In the genomic region with DNA sequence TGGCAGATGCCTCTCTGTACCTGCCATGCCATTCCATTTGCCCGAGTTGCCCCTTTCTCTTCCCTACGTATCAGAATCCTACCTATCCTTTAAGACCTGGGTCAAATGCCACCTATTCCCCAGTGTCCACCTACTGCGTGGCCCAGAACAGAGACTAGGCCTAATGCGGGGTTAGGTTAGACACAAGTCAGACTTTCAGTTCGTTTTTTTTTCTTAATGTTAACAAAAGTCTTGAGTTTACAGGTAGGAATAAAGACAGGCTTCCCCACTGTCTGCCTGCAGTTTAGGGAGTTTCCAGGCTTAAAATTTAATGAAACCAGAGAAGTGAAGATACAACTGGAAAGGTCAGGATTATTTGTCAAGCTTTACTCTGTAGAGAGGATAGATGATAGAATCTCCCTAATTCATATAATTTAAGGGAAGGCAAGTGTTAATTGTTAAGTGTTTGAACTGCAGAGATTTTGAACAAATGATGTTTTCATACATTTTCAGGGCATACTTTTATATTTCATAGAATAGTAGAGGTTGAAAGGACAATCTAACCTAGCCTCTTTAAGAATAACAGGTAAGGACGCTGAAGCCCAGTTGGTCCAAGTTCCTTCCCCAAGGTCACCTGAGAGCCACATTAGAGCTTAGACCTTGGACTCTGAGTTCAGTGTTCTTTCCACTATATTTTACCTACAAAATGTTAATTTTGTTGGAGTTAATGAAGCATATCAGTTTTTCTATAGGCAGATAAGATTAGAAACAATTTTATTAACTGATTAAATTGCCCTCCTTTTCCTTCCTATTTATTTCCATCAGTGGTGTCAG, we compare ENCODE assay signal across 17 cellular contexts. TPM values are rescaled to one million over a fixed set of nuclear protein-coding genes. Genes with fewer than 3 reads are reported as not detected.
DNase-seq lines count a peak whose midpoint lies in the region; ATAC-seq, FAIRE-seq and TF ChIP-seq lines count a peak whose summit lies in the region.
"Had no signal": no experiment of that assay in that cellular context is flagged by ENCODE, and none has a peak within 500 bp of the region (broad histone marks: within the 10 kb centered on the region; RNA-seq: fewer than 3 reads in every experiment).

No MANE protein-coding gene starts in this region.

- peak; percentile 63 for ATAC-seq in GM19463 (IDR thresholded peaks at IDR 0.05; ENCODE audit: unreplicated experiment)
- peak; percentile 18; the same call in 1 of the 3 replicates for ATAC-seq in GM12878
- ATAC-seq in stimulated activated memory B cell treated with anti-CD40 and anti-IgM and Interleukin-4, amounts not matched to agents 10 μg/mL and 1 μg/mL and 100 μg/mL, for 72 hours, result peak; percentile 12
- no peak for ATAC-seq in upper lobe of left lung (ENCODE audit: low FRiP score in 2 of 2)
- no peak for ATAC-seq in GM19467 (IDR thresholded peaks at IDR 0.05; ENCODE audit: unreplicated experiment)

- H3K9me3 Mint-ChIP-seq in neural crest cell, result peaks cover 5% of the 10 kb centered on the region
- H3K9me3 Mint-ChIP-seq in stimulated activated memory B cell treated with anti-CD40 and anti-IgM and Interleukin-4, amounts not matched to agents 10 μg/mL and 1 μg/mL and 100 μg/mL, for 72 hours, result peaks cover 4% of the 10 kb centered on the region

- H3K79me2 ChIP-seq in GM12878 (ENCODE audit: control insufficient read depth, insufficient read depth, low read length), result no peaks in the 10 kb centered on the region

- no peak for TF ChIP-seq RAD21 in GM12878 (IDR thresholded peaks at IDR 0.05; ENCODE audit: insufficient read depth, low read depth, low read length)

- H3K27ac ChIP-seq in GM12878 (ENCODE audit: control insufficient read depth, insufficient read depth) (no peak overlapping the region), upper lobe of left lung (no peak overlapping the region)

- H3K9ac ChIP-seq in GM12878 (ENCODE audit: control insufficient read depth, insufficient read depth, low read length), result no peak overlapping the region

- H3K36me3 Mint-ChIP-seq in neural crest cell (ENCODE audit: low read depth), result peaks cover 3% of the 10 kb centered on the region
- no peaks in the 10 kb centered on the region for H3K36me3 Mint-ChIP-seq in stimulated activated memory B cell treated with anti-CD40 and anti-IgM and Interleukin-4, amounts not matched to agents 10 μg/mL and 1 μg/mL and 100 μg/mL, for 72 hours

- intact Hi-C loops in GM12878 (cut with micrococcal nuclease; ENCODE audit: unreplicated experiment), result no loop called here

- no peak overlapping the region for H2AFZ ChIP-seq in GM12878 (ENCODE audit: control insufficient read depth, low read depth, low read length)

- H3K4me3 Mint-ChIP-seq in neural crest cell, result no peak overlapping the region
- H3K4me3 Mint-ChIP-seq in stimulated activated memory B cell treated with anti-CD40 and anti-IgM and Interleukin-4, amounts not matched to agents 10 μg/mL and 1 μg/mL and 100 μg/mL, for 72 hours, result no peak overlapping the region
- H3K4me3 Mint-ChIP-seq: B cell; CD4-positive, alpha-beta memory T cell; HFFc6 had no signal

- H3K27me3 ChIP-seq in GM12878 (replicated peaks in 1 of 2; ENCODE audit: control insufficient read depth in 2 of 2, insufficient read depth in 2 of 2, low read length in 1 of 2) (no peaks in the 10 kb centered on the region), upper lobe of left lung (no peaks in the 10 kb centered on the region)

- in situ Hi-C loops in GM12878 (cut with MboI), result no loop called here

- peak overlapping the region; percentile 86 for H3K27ac Mint-ChIP-seq in neural crest cell (ENCODE audit: unreplicated experiment)
- H3K27ac Mint-ChIP-seq in stimulated activated memory B cell treated with anti-CD40 and anti-IgM and Interleukin-4, amounts not matched to agents 10 μg/mL and 1 μg/mL and 100 μg/mL, for 72 hours, result no peak overlapping the region
- H3K27ac Mint-ChIP-seq: B cell, HFFc6 had no signal

- BruUV-seq in GM12878 (replicated peaks; lab: Mats Ljungman, UMichigan), result no TSS peak

- H3K4me3 ChIP-seq in GM12878, result no peak overlapping the region
- H3K4me3 ChIP-seq in upper lobe of left lung, result no peak overlapping the region

- RAD21 ChIA-PET in GM12878 (lab: Charles Lee; ENCODE audit: unreplicated experiment), result no interaction called here

- WGBS in GM12878 (ENCODE audit: insufficient coverage, insufficient replicate concordance, low lambda C conversion rate, missing lambda C conversion rate), result 47% methylated on average over 6 of the region's 6 CpGs
- WGBS in upper lobe of left lung, 2 donors, result 94 to 95% methylated on average over 6 of the region's 6 CpGs

- H3K4me1 ChIP-seq in GM12878 (ENCODE audit: control insufficient read depth, insufficient read depth, low read length) (no peaks in the 10 kb centered on the region), upper lobe of left lung (no peaks in the 10 kb centered on the region)

- no peaks in the 10 kb centered on the region for H3K36me3 ChIP-seq in GM12878 (ENCODE audit: control insufficient read depth in 2 of 2, insufficient read depth in 2 of 2, low read length in 1 of 2)
- H3K36me3 ChIP-seq in upper lobe of left lung, result no peaks in the 10 kb centered on the region

- H3K27me3 Mint-ChIP-seq in neural crest cell (ENCODE audit: low read depth), result no peaks in the 10 kb centered on the region
- H3K27me3 Mint-ChIP-seq in stimulated activated memory B cell treated with anti-CD40 and anti-IgM and Interleukin-4, amounts not matched to agents 10 μg/mL and 1 μg/mL and 100 μg/mL, for 72 hours, result peaks cover 8% of the 10 kb centered on the region
- H3K27me3 Mint-ChIP-seq: B cell; CD4-positive, alpha-beta memory T cell had no signal

- POLR2A ChIA-PET in GM12878 (lab: Charles Lee), result no interaction called here

- no peaks in the 10 kb centered on the region for H4K20me1 ChIP-seq in GM12878 (ENCODE audit: control insufficient read depth, insufficient read depth)

- no peak for FAIRE-seq in GM12878 (lab: Jason Lieb, UNC)
- FAIRE-seq: GM12891, H1 had no signal

- TF ChIP-seq CTCF in GM12878 (IDR thresholded peaks at IDR 0.05 in 2 of 3, conservative IDR thresholded peaks at IDR 0.05 in 1 of 3; ENCODE audit: control insufficient read depth in 2 of 3, extremely low read depth in 1 of 3, insufficient read depth in 1 of 3, low read depth in 3 of 3, low read length in 3 of 3) (no peak), neural crest cell (conservative IDR thresholded peaks at IDR 0.05) (no peak), upper lobe of left lung (IDR thresholded peaks at IDR 0.05) (no peak)

- H3K4me1 Mint-ChIP-seq in neural crest cell, result no peaks in the 10 kb centered on the region
- H3K4me1 Mint-ChIP-seq in stimulated activated memory B cell treated with anti-CD40 and anti-IgM and Interleukin-4, amounts not matched to agents 10 μg/mL and 1 μg/mL and 100 μg/mL, for 72 hours, result peaks cover 6% of the 10 kb centered on the region
- H3K4me1 Mint-ChIP-seq: B cell; CD4-positive, alpha-beta memory T cell had no signal

- no peak for TF ChIP-seq POLR2A in GM12878 (IDR thresholded peaks at IDR 0.05; ENCODE audit: low read depth, low read length)
- TF ChIP-seq POLR2A in upper lobe of left lung (IDR thresholded peaks at IDR 0.05), result no peak

- TF ChIP-seq EP300 in GM12878 (IDR thresholded peaks at IDR 0.05; ENCODE audit: borderline replicate concordance in 1 of 2, control insufficient read depth in 1 of 2, low read depth in 2 of 2, low read length in 2 of 2) (no peak), upper lobe of left lung (IDR thresholded peaks at IDR 0.05) (no peak)

- CTCF ChIA-PET in GM12878 (lab: Yijun Ruan, JAX), result no interaction called here

- SMC1A ChIA-PET in GM12878 (lab: Charles Lee; ENCODE audit: uncharacterized antibody, unreplicated experiment), result no interaction called here

- H3K9me3 ChIP-seq in GM12878 (replicated peaks; ENCODE audit: control insufficient read depth, insufficient read depth, low read length), result no peaks in the 10 kb centered on the region
- H3K9me3 ChIP-seq in upper lobe of left lung, result no peaks in the 10 kb centered on the region

- H3K4me2 ChIP-seq in GM12878 (ENCODE audit: control insufficient read depth, insufficient read depth), result no peak overlapping the region

- DNase-seq in GM12878 (ENCODE audit: low read depth, low spot score) (no peak), neural crest cell (ENCODE audit: low read depth, low spot score) (no peak), AG08396 (ENCODE audit: low spot score) (no peak), upper lobe of left lung (no peak)
- DNase-seq: ACHN; C1 segment of cervical spinal cord; CD4-positive, alpha-beta memory T cell; DMS79; HCEC 1CT; HFFc6; IMR-90 had no signal

TF ChIP-seq in GM12878, 131 proteins besides CTCF, POLR2A, EP300 and RAD21 (continues in another document):
- no peak for TF ChIP-seq IRF4 (IDR thresholded peaks at IDR 0.05; ENCODE audit: low read depth, low read length)

RNA-seq across cellular contexts. Expression of gene FRY, which starts 35.8 kb away (rescaled TPM):
- total RNA-seq in GM12878 (2013; cell fraction: nucleolus; rRNA removed), result 11.0 and 11.5 TPM in 2 replicates
- total RNA-seq in GM12878 (2014; rRNA removed), result 0.28 and 1.1 TPM in 2 replicates
- total RNA-seq in GM12878 (2014; rRNA removed; fragmentation: Illumina TruSeq; extraction: Trizol), result 0.46 and 0.63 TPM in 2 replicates
- total RNA-seq in GM12878 (2021), result 0.93 and 1.0 TPM in 2 replicates
- 0.49 TPM for polyA plus RNA-seq in GM12878 (2011; ENCODE audit: low read depth)
- polyA plus RNA-seq in GM12878 (2011; rRNA removed), result 1.0 and 1.1 TPM in 2 replicates
- 1.2 and 1.4 TPM in 2 replicates for polyA plus RNA-seq in GM12878 (2011; cell fraction: cytosol; rRNA removed)
- polyA plus RNA-seq in GM12878 (2011; cell fraction: nucleus; rRNA removed), result 3.2 and 4.2 TPM in 2 replicates
- polyA plus RNA-seq in GM12878 (2012), result 0.37 and 0.74 TPM in 2 replicates
- polyA plus RNA-seq in GM12878 (2014; fragmentation: Illumina TruSeq; extraction: Trizol), result 0.28 and 1.1 TPM in 2 replicates
- under 1 TPM; 0.18 to 0.31 TPM for polyA plus RNA-seq in GM12878 (2014; fragmentation: Nextera tagmentation; extraction: Ambion mirVana)
- polyA plus RNA-seq in GM12878 (2014; rRNA removed), result 0.20 and 1.4 TPM in 2 replicates
- polyA plus RNA-seq in GM12878 (2016; fragmentation: Nextera tagmentation; extraction: Ambion mirVana), result under 1 TPM; 0.23 to 0.27 TPM
- 4.1 and 6.7 TPM in 2 replicates for polyA minus RNA-seq in GM12878 (2011; rRNA and poly(A)+ RNA removed)
- polyA minus RNA-seq in GM12878 (2011; cell fraction: cytosol; rRNA and poly(A)+ RNA removed), result 1.7 and 3.5 TPM in 2 replicates
- 6.0 and 8.2 TPM in 2 replicates for polyA minus RNA-seq in GM12878 (2011; cell fraction: nucleus; rRNA and poly(A)+ RNA removed)
- 4.7 and 5.4 TPM in 2 replicates for total RNA-seq in neural crest cell
- total RNA-seq in upper lobe of left lung, result 10 to 100 TPM; 58.3 to 88.9 (median 65.8) TPM

Comparison
In these comparisons a context has a peak if more than half of its experiments do, and no peak if none do; other contexts are left out.
1. ATAC-seq: peak in GM19463 (single experiment), GM12878 (single experiment) and stimulated activated memory B cell treated with anti-CD40 and anti-IgM and Interleukin-4, amounts not matched to agents 10 μg/mL and 1 μg/mL and 100 μg/mL, for 72 hours (single experiment); none in upper lobe of left lung (0 of 2) and GM19467 (single experiment).